In the genomic region with DNA sequence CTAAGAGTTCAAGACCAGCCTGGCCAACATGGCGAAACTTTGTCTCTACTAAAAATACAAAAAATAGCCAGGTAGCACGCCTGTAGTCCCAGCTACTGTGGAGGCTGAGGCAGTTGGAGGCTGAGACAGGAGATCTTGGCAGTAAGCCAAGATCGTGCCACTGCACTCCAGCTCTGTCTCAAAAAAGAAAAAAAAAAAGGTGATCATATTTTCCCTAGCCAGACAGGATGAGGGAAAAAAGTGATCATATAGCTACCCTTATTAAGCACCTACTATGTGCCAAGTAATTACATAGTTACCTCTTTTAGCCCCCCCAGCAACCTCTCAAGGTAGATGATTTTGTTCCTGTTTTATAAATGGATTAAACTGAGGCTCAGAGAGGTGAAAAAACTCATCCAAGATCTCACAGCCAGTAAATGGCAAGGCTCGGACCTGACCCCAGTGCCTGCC, we compare ENCODE assay signal across 18 cellular contexts. TPM values are rescaled to one million over a fixed set of nuclear protein-coding genes. Genes with fewer than 3 reads are reported as not detected.
A peak's percentile ranks its signal among the peaks of the same experiment; 100 is the strongest.
DNase-seq lines count a peak whose midpoint lies in the region; ATAC-seq and TF ChIP-seq lines count a peak whose summit lies in the region.
"Had no signal": no experiment of that assay in that cellular context is flagged by ENCODE, and none has a peak within 500 bp of the region (broad histone marks: within the 10 kb centered on the region; RNA-seq: fewer than 3 reads in every experiment).

No MANE protein-coding gene starts in this region.

- H3K27ac Mint-ChIP-seq in type B pancreatic cell: peak overlapping the region; percentile 55
- H3K27ac Mint-ChIP-seq: activated naive CD8-positive, alpha-beta T cell treated with anti-CD3 and anti-CD28 coated beads, Interleukin-2, amount 10 ng/mL, durations not matched to agents 7 days and 5 days; T-helper 1 cell treated with Interleukin-12 subunit alpha and Interleukin-12 subunit beta and Interleukin-4 antibody, amounts not matched to agents 30 μg/mL and 1 μg/mL, for 36 hours had no signal

- peaks cover 0 to 50% (median 29%) of the 10 kb centered on the region in 9 donors for H3K36me3 ChIP-seq in heart left ventricle

- H3K4me3 ChIP-seq in heart left ventricle (no peak overlapping the region), fibroblast of pulmonary artery (replicated peaks; ENCODE audit: low read depth, low read length) (no peak overlapping the region)
- H3K4me3 ChIP-seq: testis had no signal

- no peaks in the 10 kb centered on the region for H3K9me3 Mint-ChIP-seq in type B pancreatic cell
- H3K9me3 Mint-ChIP-seq: activated naive CD8-positive, alpha-beta T cell treated with anti-CD3 and anti-CD28 coated beads, Interleukin-2, amount 10 ng/mL, durations not matched to agents 7 days and 5 days; central memory CD8-positive, alpha-beta T cell; T-helper 1 cell treated with Interleukin-12 subunit alpha and Interleukin-12 subunit beta and Interleukin-4 antibody, amounts not matched to agents 30 μg/mL and 1 μg/mL, for 36 hours had no signal

- no peak overlapping the region for H3K4me3 Mint-ChIP-seq in type B pancreatic cell
- H3K4me3 Mint-ChIP-seq: activated naive CD8-positive, alpha-beta T cell treated with anti-CD3 and anti-CD28 coated beads, Interleukin-2, amount 10 ng/mL, durations not matched to agents 7 days and 5 days; central memory CD8-positive, alpha-beta T cell; T-helper 1 cell treated with Interleukin-12 subunit alpha and Interleukin-12 subunit beta and Interleukin-4 antibody, amounts not matched to agents 30 μg/mL and 1 μg/mL, for 36 hours had no signal

- TF ChIP-seq CTCF in heart left ventricle (IDR thresholded peaks at IDR 0.05) (no peak), fibroblast of pulmonary artery (IDR thresholded peaks at IDR 0.05; ENCODE audit: low read length, missing control alignments) (no peak), type B pancreatic cell (conservative IDR thresholded peaks at IDR 0.05) (no peak)

- H3K27me3 ChIP-seq in heart left ventricle: no peaks in the 10 kb centered on the region
- H3K27me3 ChIP-seq: testis had no signal

- H3K27ac ChIP-seq in heart left ventricle: peak overlapping the region in 1 of 12 donors; percentile 52
- H3K27ac ChIP-seq: epithelial cell of prostate, testis had no signal

- TF ChIP-seq POLR2A in heart left ventricle (IDR thresholded peaks at IDR 0.05): no peak

- no peaks in the 10 kb centered on the region for H3K27me3 Mint-ChIP-seq in type B pancreatic cell
- H3K27me3 Mint-ChIP-seq: activated naive CD8-positive, alpha-beta T cell treated with anti-CD3 and anti-CD28 coated beads, Interleukin-2, amount 10 ng/mL, durations not matched to agents 7 days and 5 days; central memory CD8-positive, alpha-beta T cell had no signal

- H3K4me1 ChIP-seq in heart left ventricle: peaks cover 0 to 15% (median 0%) of the 10 kb centered on the region in 12 donors
- H3K4me1 ChIP-seq: testis had no signal

- WGBS in heart left ventricle, 4 donors: 63 to 69% (median 67%) methylated on average over 4 of the region's 4 CpGs

- DNase-seq in Right ventricle myocardium superior (no peak), heart left ventricle (no peak), NCI-H226 (peak; percentile 33), fibroblast of pulmonary artery (ENCODE audit: low read depth) (peak; percentile 37), type B pancreatic cell (ENCODE audit: extremely low spot score, unreplicated experiment) (no peak), COR-L47 (lab: John Stamatoyannopoulos, UW) (no peak), OCI-M2 (lab: John Stamatoyannopoulos, UW; ENCODE audit: unreplicated experiment) (no peak)
- DNase-seq: activated CD4-positive, alpha-beta T cell treated with anti-CD3 and anti-CD28 coated beads for 4 hours; activated naive CD8-positive, alpha-beta T cell treated with anti-CD3 and anti-CD28 coated beads, Interleukin-2, amount 10 ng/mL, durations not matched to agents 7 days and 5 days; activated T-cell treated with anti-CD3 and anti-CD28 coated beads for 4 hours; AML-193; HCEC 1CT; head of caudate nucleus; testis had no signal

- peaks cover 21% of the 10 kb centered on the region for H3K36me3 Mint-ChIP-seq in type B pancreatic cell

- H3K9me3 ChIP-seq in heart left ventricle: no peaks in the 10 kb centered on the region
- H3K9me3 ChIP-seq: testis had no signal

- ATAC-seq in Right ventricle myocardium superior (ENCODE audit: poor library complexity) (peak; percentile 8), heart left ventricle (no peak), HG02885 (IDR thresholded peaks at IDR 0.05; ENCODE audit: poor library complexity, unreplicated experiment) (no peak)

- intact Hi-C loops in Right ventricle myocardium superior (cut with DNase I) (no loop called here), heart left ventricle (cut with DNase I) (loop anchor here in 3 of 10 donors (10.0 kb wide), 2 partner anchors 466 to 476 kb away; no protein-coding TSS in a partner anchor)

- peaks cover 38% of the 10 kb centered on the region for H3K4me1 Mint-ChIP-seq in type B pancreatic cell (ENCODE audit: unreplicated experiment)
- H3K4me1 Mint-ChIP-seq: central memory CD8-positive, alpha-beta T cell had no signal

RNA-seq across cellular contexts. Expression of a gene that starts 18.1 kb away (rescaled TPM):
- 22.8 TPM for total RNA-seq in Right ventricle myocardium superior
- total RNA-seq in heart left ventricle: 10 to 100 TPM; 19.8 to 36.7 (median 29.5) TPM
- polyA plus RNA-seq in heart left ventricle: 10 to 100 TPM; 50.3 to 79.5 TPM
- 40.4 and 54.2 TPM in 2 replicates for total RNA-seq in type B pancreatic cell (ENCODE audit: low replicate concordance)

RNA-seq across cellular contexts. Expression of a gene that starts 42.5 kb away (rescaled TPM):
- total RNA-seq in Right ventricle myocardium superior (187 TPM), heart left ventricle (100 to 1,000 TPM; 127 to 225 (median 196) TPM), type B pancreatic cell (ENCODE audit: low replicate concordance) (141 and 227 TPM in 2 replicates)
- polyA plus RNA-seq in heart left ventricle: 100 to 1,000 TPM; 238 to 242 TPM

Comparison
In these comparisons a context has a peak if more than half of its experiments do, and no peak if none do; other contexts are left out.
1. DNase-seq: peak in NCI-H226 (single experiment) and fibroblast of pulmonary artery (single experiment); none in Right ventricle myocardium superior (single experiment), heart left ventricle (0 of 5), type B pancreatic cell (single experiment), COR-L47 (single experiment) and OCI-M2 (single experiment).